18 cellular contexts compared by ENCODE assay signal in genomic region chr16:64975821-64976220, GRCh38.
A peak's percentile ranks its signal among the peaks of the same experiment; 100 is the strongest.
DNase-seq lines count a peak whose midpoint lies in the region; ATAC-seq and TF ChIP-seq lines count a peak whose summit lies in the region.
"Had no signal": no experiment of that assay in that cellular context is flagged by ENCODE, and none has a peak within 500 bp of the region (broad histone marks: within the 10 kb centered on the region; RNA-seq: fewer than 3 reads in every experiment).

No MANE protein-coding gene starts in this region.

- no peak overlapping the region for H4K5ac ChIP-seq in IMR-90 (ENCODE audit: low read depth, low read length)

- intact Hi-C loops in IMR-90 (cut with micrococcal nuclease): loop anchor here (10.0 kb wide), 1 partner anchor 1611 kb away; no protein-coding TSS in a partner anchor

- H3K4me1 Mint-ChIP-seq in nephron (peaks cover 46% of the 10 kb centered on the region), endothelial cell (ENCODE audit: unreplicated experiment) (peaks cover 6% of the 10 kb centered on the region)
- no peaks in the 10 kb centered on the region for H3K4me1 Mint-ChIP-seq in activated CD4-positive, alpha-beta memory T cell treated with anti-CD3 and anti-CD28 coated beads, Interleukin-2, amount 10 ng/mL, durations not matched to agents 7 days and 5 days

- H3K9me3 ChIP-seq in IMR-90 (ENCODE audit: control insufficient read depth, insufficient read depth, low read length): no peaks in the 10 kb centered on the region
- H3K9me3 ChIP-seq: SK-N-SH had no signal

- no peaks in the 10 kb centered on the region; the same call in 1 of the 2 replicates for H4K20me1 ChIP-seq in IMR-90 (ENCODE audit: insufficient read depth, low read length)

- TF ChIP-seq CTCF in AG10803 (conservative IDR thresholded peaks at IDR 0.05; ENCODE audit: low read length) (no peak), IMR-90 (conservative IDR thresholded peaks at IDR 0.05; ENCODE audit: low read depth, low read length) (no peak), fibroblast of mammary gland (conservative IDR thresholded peaks at IDR 0.05; ENCODE audit: control insufficient read depth, insufficient read depth, low read depth, low read length) (no peak), nephron (IDR thresholded peaks at IDR 0.05; ENCODE audit: unreplicated experiment in 3 of 3) (no peak), endothelial cell (IDR thresholded peaks at IDR 0.05; ENCODE audit: unreplicated experiment) (no peak)

- no peak for TF ChIP-seq POLR2A in IMR-90 (IDR thresholded peaks at IDR 0.05; ENCODE audit: low read depth, low read length)

- no peak for ATAC-seq in IMR-90 (ENCODE audit: low read depth)
- ATAC-seq: K562 had no signal

- peaks cover 59% of the 10 kb centered on the region for H3K36me3 ChIP-seq in IMR-90 (ENCODE audit: control insufficient read depth, insufficient read depth, low read length)

- H3K27me3 ChIP-seq in IMR-90 (ENCODE audit: control insufficient read depth, insufficient read depth, low read length): no peaks in the 10 kb centered on the region

- H2AFZ ChIP-seq in IMR-90 (replicated peaks; ENCODE audit: low read length, poor library complexity): no peak overlapping the region

- H3K4me3 Mint-ChIP-seq in nephron (no peak overlapping the region), endothelial cell (ENCODE audit: unreplicated experiment) (no peak overlapping the region)
- H3K4me3 Mint-ChIP-seq in activated CD4-positive, alpha-beta memory T cell treated with anti-CD3 and anti-CD28 coated beads, Interleukin-2, amount 10 ng/mL, durations not matched to agents 7 days and 5 days: no peak overlapping the region
- H3K4me3 Mint-ChIP-seq: H9 had no signal

- H3K36me3 Mint-ChIP-seq in nephron (ENCODE audit: low read depth) (peaks cover 87% of the 10 kb centered on the region), endothelial cell (ENCODE audit: low read depth, unreplicated experiment) (peaks cover 7% of the 10 kb centered on the region)
- no peaks in the 10 kb centered on the region for H3K36me3 Mint-ChIP-seq in activated CD4-positive, alpha-beta memory T cell treated with anti-CD3 and anti-CD28 coated beads, Interleukin-2, amount 10 ng/mL, durations not matched to agents 7 days and 5 days (ENCODE audit: low read depth)

- no peak overlapping the region for H2AK5ac ChIP-seq in IMR-90 (ENCODE audit: low read depth, low read length)

- H3K27me3 Mint-ChIP-seq in nephron (ENCODE audit: low read depth) (no peaks in the 10 kb centered on the region), endothelial cell (ENCODE audit: unreplicated experiment) (peaks cover 2% of the 10 kb centered on the region)
- no peaks in the 10 kb centered on the region for H3K27me3 Mint-ChIP-seq in activated CD4-positive, alpha-beta memory T cell treated with anti-CD3 and anti-CD28 coated beads, Interleukin-2, amount 10 ng/mL, durations not matched to agents 7 days and 5 days

- BruUV-seq in IMR-90 (replicated peaks; lab: Mats Ljungman, UMichigan): no TSS peak

- POLR2A ChIA-PET in IMR-90 (lab: Charles Lee; ENCODE audit: unreplicated experiment): no interaction called here
- POLR2A ChIA-PET in activated CD4-positive, alpha-beta memory T cell treated with anti-CD3 and anti-CD28 coated beads, Interleukin-2, amount 10 ng/mL, durations not matched to agents 7 days and 5 days (lab: Charles Lee): no interaction called here

- H3K56ac ChIP-seq in IMR-90 (ENCODE audit: extremely low read depth, insufficient read depth, low read length): no peak overlapping the region

- H2BK5ac ChIP-seq in IMR-90 (ENCODE audit: low read depth, low read length, poor library complexity, severe bottlenecking): no peak overlapping the region

- no peak for TF ChIP-seq RAD21 in IMR-90 (IDR thresholded peaks at IDR 0.05; ENCODE audit: low read length)

- no peak overlapping the region for H3K4ac ChIP-seq in IMR-90 (ENCODE audit: low read depth, low read length)

- H3K9me1 ChIP-seq in IMR-90 (ENCODE audit: insufficient read depth, low read length): peaks cover 4% of the 10 kb centered on the region; the same call in 1 of the 2 replicates

- H3K4me1 ChIP-seq in IMR-90 (ENCODE audit: control insufficient read depth, insufficient read depth, low read length): 0 out of 2 replicates have a peak, but pooled peaks cover 1% of the 10 kb centered on the region

- 0 out of 2 replicates have a peak overlapping the region, but pooled peaks have one; percentile 42 for H3K14ac ChIP-seq in IMR-90 (replicated peaks; ENCODE audit: low read depth, low read length)

- no peak overlapping the region for H2AK9ac ChIP-seq in IMR-90 (replicated peaks; ENCODE audit: low read depth, low read length, poor library complexity)

- WGBS in IMR-90 (ENCODE audit: extremely low coverage in 2 of 2, insufficient read length in 1 of 2), 2 experiments: no CpG with 5 or more reads among the region's 1 CpG

- no peak overlapping the region; the same call in 1 of the 2 replicates for H3K27ac ChIP-seq in IMR-90 (ENCODE audit: insufficient read depth, low read length)
- H3K27ac ChIP-seq: C4-2B had no signal

- dilution Hi-C loops in IMR-90 (cut with HindIII; ENCODE audit: low sequenced_read_pairs, unreplicated experiment): no loop called here

- DNase-seq in AG10803 (ENCODE audit: low read depth): peak; percentile 65
- DNase-seq in IMR-90: no peak
- DNase-seq in fibroblast of mammary gland (ENCODE audit: low read depth): peak; percentile 52
- DNase-seq in NCI-H2196 (lab: John Stamatoyannopoulos, UW; ENCODE audit: unreplicated experiment): no peak
- DNase-seq in endothelial cell (ENCODE audit: low spot score): no peak
- DNase-seq in ureter (ENCODE audit: low spot score): no peak
- no peak for DNase-seq in activated CD4-positive, alpha-beta memory T cell treated with anti-CD3 and anti-CD28 coated beads, Interleukin-2, amount 10 ng/mL, durations not matched to agents 7 days and 5 days
- DNase-seq: H9, NCI-H1105, NCI-H2081, NCI-H510A, NCI-H748 treated with DMSO at 0.1 percent for 48 hours, OCI-M1, SHP77, SK-N-SH had no signal

- no peak overlapping the region for H2BK120ac ChIP-seq in IMR-90 (ENCODE audit: low read depth, low read length)

- H3K9ac ChIP-seq in IMR-90 (ENCODE audit: low read depth, low read length): peak overlapping the region; percentile 44; the same call in 1 of the 2 replicates
- H3K9ac ChIP-seq: SK-N-SH had no signal

- H3K27ac Mint-ChIP-seq in nephron (peak overlapping the region; percentile 10 to 41 (median 13)), endothelial cell (ENCODE audit: unreplicated experiment) (no peak overlapping the region)
- no peak overlapping the region for H3K27ac Mint-ChIP-seq in activated CD4-positive, alpha-beta memory T cell treated with anti-CD3 and anti-CD28 coated beads, Interleukin-2, amount 10 ng/mL, durations not matched to agents 7 days and 5 days
- H3K27ac Mint-ChIP-seq: H9 had no signal

- no peak overlapping the region; the same call in 1 of the 2 replicates for H2BK20ac ChIP-seq in IMR-90 (ENCODE audit: low read depth, low read length)

- H3K18ac ChIP-seq in IMR-90 (ENCODE audit: low read depth, low read length): no peak overlapping the region

- H3K9me3 Mint-ChIP-seq in nephron: no peaks in the 10 kb centered on the region
- H3K9me3 Mint-ChIP-seq in endothelial cell (ENCODE audit: unreplicated experiment): no peaks in the 10 kb centered on the region
- peaks cover 19% of the 10 kb centered on the region for H3K9me3 Mint-ChIP-seq in activated CD4-positive, alpha-beta memory T cell treated with anti-CD3 and anti-CD28 coated beads, Interleukin-2, amount 10 ng/mL, durations not matched to agents 7 days and 5 days
- H3K9me3 Mint-ChIP-seq: H9 had no signal

- H2BK15ac ChIP-seq in IMR-90 (ENCODE audit: low read depth, low read length): no peak overlapping the region

- H3K4me3 ChIP-seq in AG10803 (ENCODE audit: low read length) (no peak overlapping the region), IMR-90 (ENCODE audit: insufficient read depth, low read depth, low read length) (no peak overlapping the region), fibroblast of mammary gland (ENCODE audit: control insufficient read depth, low read depth, low read length) (no peak overlapping the region)
- H3K4me3 ChIP-seq: K562 had no signal

- H3K23ac ChIP-seq in IMR-90 (ENCODE audit: low read depth, low read length): no peak overlapping the region

- in situ Hi-C loops in IMR-90 (cut with MboI; ENCODE audit: low sequenced_read_pairs): no loop called here

- H4K8ac ChIP-seq in IMR-90 (ENCODE audit: low read depth in 2 of 2, low read length in 2 of 2): no peak overlapping the region

- CTCF ChIA-PET in IMR-90 (lab: Yijun Ruan, JAX): interaction anchor here (1.2 kb wide), 1 partner anchor 8 kb away, joined by 3 read pairs; no protein-coding TSS in a partner anchor
- CTCF ChIA-PET in activated CD4-positive, alpha-beta memory T cell treated with anti-CD3 and anti-CD28 coated beads, Interleukin-2, amount 10 ng/mL, durations not matched to agents 7 days and 5 days (lab: Charles Lee): no interaction called here

- H3K79me1 ChIP-seq in IMR-90 (ENCODE audit: low read depth in 1 of 2, low read length in 2 of 2): peaks cover 15% of the 10 kb centered on the region in 2 experiments

- no peak overlapping the region for H4K91ac ChIP-seq in IMR-90 (ENCODE audit: insufficient read depth, low read depth, low read length)

- no peak overlapping the region for H3K4me2 ChIP-seq in IMR-90 (ENCODE audit: low read depth, low read length)
- H3K4me2 ChIP-seq: SK-N-SH had no signal

TF ChIP-seq in IMR-90, 13 proteins besides CTCF, POLR2A, EP300 and RAD21:
- TF ChIP-seq CEBPB (IDR thresholded peaks at IDR 0.05; ENCODE audit: low read depth, low read length): peak; percentile 37; the same call in 1 of the 2 replicates
- TF ChIP-seq RFX5 (IDR thresholded peaks at IDR 0.05; ENCODE audit: low read depth, low read length): no peak
- TF ChIP-seq MAFK (IDR thresholded peaks at IDR 0.05; ENCODE audit: low read depth, low read length): no peak

Comparison
In these comparisons a context has a peak if more than half of its experiments do, and no peak if none do; other contexts are left out.
1. DNase-seq: peak in AG10803 (single experiment) and fibroblast of mammary gland (single experiment); none in IMR-90 (single experiment), NCI-H2196 (single experiment), endothelial cell (single experiment), ureter (single experiment) and activated CD4-positive, alpha-beta memory T cell treated with anti-CD3 and anti-CD28 coated beads, Interleukin-2, amount 10 ng/mL, durations not matched to agents 7 days and 5 days (single experiment).
2. H3K27ac Mint-ChIP-seq: peak in nephron (3 of 3); none in endothelial cell (single experiment) and activated CD4-positive, alpha-beta memory T cell treated with anti-CD3 and anti-CD28 coated beads, Interleukin-2, amount 10 ng/mL, durations not matched to agents 7 days and 5 days (single experiment).